In the genomic region with DNA sequence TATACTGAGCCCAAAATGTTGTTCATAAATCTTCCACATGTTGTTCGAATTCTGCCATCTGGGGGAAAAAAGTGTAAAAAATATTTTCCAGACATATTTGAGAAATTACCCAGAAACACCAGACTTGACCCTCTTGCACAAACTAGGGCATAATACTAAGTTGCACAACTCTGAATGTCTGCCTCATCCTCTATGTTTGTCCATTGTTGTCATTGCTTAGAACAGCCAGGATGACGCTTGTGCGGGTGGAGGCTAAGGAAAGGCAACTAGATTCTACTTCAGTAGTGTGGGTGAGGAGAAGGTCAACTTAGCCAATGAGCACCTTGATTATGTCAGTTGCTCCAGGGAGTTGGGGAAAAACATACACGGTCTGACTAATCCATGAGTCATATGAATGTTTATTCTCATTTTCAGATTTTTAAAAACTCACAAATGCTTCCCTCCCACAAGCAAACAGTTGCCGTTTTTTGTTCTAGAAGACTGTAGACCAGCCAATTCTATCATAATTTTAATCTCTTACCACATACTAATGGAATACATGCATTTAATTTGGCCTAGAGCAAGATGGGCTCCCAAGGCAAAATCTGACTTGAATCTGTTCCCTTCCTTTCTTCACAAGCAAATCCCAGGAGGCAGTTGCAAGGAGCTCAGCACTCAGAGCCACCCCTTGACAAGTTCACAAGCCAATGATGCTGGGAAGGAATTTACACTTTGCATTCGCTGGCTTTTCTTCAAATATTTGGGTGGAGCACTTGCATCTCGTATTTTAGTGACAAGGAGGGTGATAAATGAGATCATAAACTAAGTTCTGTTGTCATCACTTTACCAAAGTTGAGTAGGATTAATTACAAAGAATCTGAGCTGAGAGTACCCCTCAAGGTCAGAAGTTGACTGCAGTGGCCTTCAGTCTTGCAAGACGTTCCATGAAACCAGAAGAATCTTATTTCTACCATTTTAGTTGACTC, we compare ENCODE assay signal across 9 cellular contexts.
DNase-seq lines count a peak whose midpoint lies in the region; ATAC-seq, FAIRE-seq and TF ChIP-seq lines count a peak whose summit lies in the region.
"Had no signal": no experiment of that assay in that cellular context is flagged by ENCODE, and none has a peak within 500 bp of the region (broad histone marks: within the 10 kb centered on the region; RNA-seq: fewer than 3 reads in every experiment).

No MANE protein-coding gene starts in this region.

- peak overlapping the region; percentile 26 for H3K9ac ChIP-seq in keratinocyte (ENCODE audit: control insufficient read depth, extremely low read depth, insufficient read depth, low read length)

- no peaks in the 10 kb centered on the region for H3K9me3 Mint-ChIP-seq in activated T-cell treated with anti-CD3 and anti-CD28 coated beads, Interleukin-2, amount 50 U/mL, for 72 hours

- peak overlapping the region; percentile 1 for H3K27ac Mint-ChIP-seq in activated T-cell treated with anti-CD3 and anti-CD28 coated beads, Interleukin-2, amount 50 U/mL, for 72 hours

- H3K4me2 ChIP-seq in keratinocyte (ENCODE audit: control insufficient read depth, extremely low read depth, insufficient read depth, low read depth, low read length), result peak overlapping the region; percentile 52

- H3K9me3 ChIP-seq in keratinocyte (ENCODE audit: control insufficient read depth, low read depth, low read length), result no peaks in the 10 kb centered on the region

- H3K36me3 ChIP-seq in keratinocyte (ENCODE audit: control insufficient read depth in 2 of 2, extremely low read depth in 1 of 2, insufficient read depth in 2 of 2, low read length in 2 of 2), result no peaks in the 10 kb centered on the region

- no peak overlapping the region for H3K4me3 ChIP-seq in keratinocyte (ENCODE audit: control insufficient read depth in 2 of 3, extremely low read depth in 1 of 3, insufficient read depth in 2 of 3, low read depth in 1 of 3, low read length in 3 of 3)

- peak; percentile 92 to 95 for ATAC-seq in activated T-cell treated with anti-CD3 and anti-CD28 coated beads, Interleukin-2, amount 50 U/mL, for 72 hours (replicated peaks in 1 of 2)
- ATAC-seq in GM18858 (IDR thresholded peaks at IDR 0.05; ENCODE audit: unreplicated experiment), result no peak

- H3K27me3 Mint-ChIP-seq in activated T-cell treated with anti-CD3 and anti-CD28 coated beads, Interleukin-2, amount 50 U/mL, for 72 hours (ENCODE audit: low read depth), result peaks cover 27% of the 10 kb centered on the region

- H3K4me3 Mint-ChIP-seq in activated T-cell treated with anti-CD3 and anti-CD28 coated beads, Interleukin-2, amount 50 U/mL, for 72 hours, result peak overlapping the region in 1 of 2 donors; percentile 9

- dilution Hi-C loops in keratinocyte (cut with MboI; ENCODE audit: extremely low pct_ligation_motif_present, low sequenced_read_pairs), result no loop called here

- no peak for TF ChIP-seq CTCF in keratinocyte (optimal IDR thresholded peaks at IDR 0.05 in 1 of 3, IDR thresholded peaks at IDR 0.05 in 1 of 3, conservative IDR thresholded peaks at IDR 0.05 in 1 of 3; ENCODE audit: extremely low read depth in 1 of 3, insufficient read depth in 2 of 3, low read length in 3 of 3)

- H3K4me1 Mint-ChIP-seq in activated T-cell treated with anti-CD3 and anti-CD28 coated beads, Interleukin-2, amount 50 U/mL, for 72 hours (ENCODE audit: low read depth), result peaks cover 11% of the 10 kb centered on the region

- peak; percentile 96 for FAIRE-seq in keratinocyte (lab: Jason Lieb, UNC)

- no peaks in the 10 kb centered on the region for H3K9me1 ChIP-seq in keratinocyte (ENCODE audit: control insufficient read depth, extremely low read depth, insufficient read depth, low read length)

- DNase-seq in activated T-cell treated with anti-CD3 and anti-CD28 coated beads, Interleukin-2, amount 50 U/mL, for 72 hours, result peak; percentile 12 to 40
- DNase-seq in activated T-cell treated with anti-CD3 and anti-CD28 coated beads for 4 hours (no peak), astrocyte of the hippocampus (ENCODE audit: low read depth, low spot score) (peak; percentile 86), keratinocyte (ENCODE audit: low read depth, low spot score) (peak; percentile 85), ureter (ENCODE audit: low spot score) (peak; percentile 56), NCI-H1105 (lab: John Stamatoyannopoulos, UW) (no peak), NCI-H1417 treated with DMSO at 0.1 percent for 48 hours (lab: John Stamatoyannopoulos, UW) (no peak)
- DNase-seq: NCI-H1436 treated with DMSO at 0.1 percent for 48 hours had no signal

- H4K20me1 ChIP-seq in keratinocyte (ENCODE audit: control insufficient read depth, extremely low read depth, insufficient read depth, low read length), result no peaks in the 10 kb centered on the region

- H3K27me3 ChIP-seq in keratinocyte (ENCODE audit: control insufficient read depth, extremely low read depth, insufficient read depth, low read length), result peaks cover 6% of the 10 kb centered on the region

- H2AFZ ChIP-seq in keratinocyte (ENCODE audit: control insufficient read depth, low read length), result no peak overlapping the region

- H3K79me2 ChIP-seq in keratinocyte (ENCODE audit: control insufficient read depth, insufficient read depth, low read length), result no peaks in the 10 kb centered on the region

- peaks cover 17% of the 10 kb centered on the region for H3K4me1 ChIP-seq in keratinocyte (ENCODE audit: control insufficient read depth, extremely low read depth, insufficient read depth, low read length)

- no peaks in the 10 kb centered on the region for H3K36me3 Mint-ChIP-seq in activated T-cell treated with anti-CD3 and anti-CD28 coated beads, Interleukin-2, amount 50 U/mL, for 72 hours (ENCODE audit: insufficient read depth in 2 of 2)

- H3K27ac ChIP-seq in keratinocyte (ENCODE audit: control insufficient read depth, insufficient read depth, low read length), result peak overlapping the region; percentile 69

Comparison
In these comparisons a context has a peak if more than half of its experiments do, and no peak if none do; other contexts are left out.
1. DNase-seq: peak in activated T-cell treated with anti-CD3 and anti-CD28 coated beads, Interleukin-2, amount 50 U/mL, for 72 hours (2 of 2), astrocyte of the hippocampus (single experiment), keratinocyte (single experiment) and ureter (single experiment); none in activated T-cell treated with anti-CD3 and anti-CD28 coated beads for 4 hours (single experiment), NCI-H1105 (single experiment) and NCI-H1417 treated with DMSO at 0.1 percent for 48 hours (single experiment).